17 cellular contexts compared by ENCODE assay signal in genomic region chr2:11612553-11613215, GRCh38. TPM values are rescaled to one million over a fixed set of nuclear protein-coding genes. Genes with fewer than 3 reads are reported as not detected.
DNase-seq lines count a peak whose midpoint lies in the region; ATAC-seq and TF ChIP-seq lines count a peak whose summit lies in the region.
"Had no signal": no experiment of that assay in that cellular context is flagged by ENCODE, and none has a peak within 500 bp of the region (broad histone marks: within the 10 kb centered on the region; RNA-seq: fewer than 3 reads in every experiment).

No MANE protein-coding gene starts in this region.

- H3K36me3 ChIP-seq in ACC112 (ENCODE audit: insufficient read depth, low read length), result no peaks in the 10 kb centered on the region
- no peaks in the 10 kb centered on the region for H3K36me3 ChIP-seq in Panc1 (ENCODE audit: control insufficient read depth, insufficient read depth, low read length)
- H3K36me3 ChIP-seq in osteoblast (ENCODE audit: insufficient read depth, low read length), result no peaks in the 10 kb centered on the region
- H3K36me3 ChIP-seq: BLaER1 treated with 17β-estradiol and CSF1 and Interleukin-3, amounts not matched to agents 10 nM and 100 nM had no signal

- no peak overlapping the region for H3K27ac Mint-ChIP-seq in progenitor cell of endocrine pancreas
- H3K27ac Mint-ChIP-seq in activated naive CD4-positive, alpha-beta T cell treated with anti-CD3 and anti-CD28 coated beads for 36 hours, result no peak overlapping the region
- H3K27ac Mint-ChIP-seq: CD8-positive, alpha-beta memory T cell had no signal

- peak overlapping the region; percentile 50 for H3K4me3 ChIP-seq in ACC112 (ENCODE audit: low read depth, low read length)
- H3K4me3 ChIP-seq in Panc1 (ENCODE audit: low read depth in 2 of 2, low read length in 2 of 2), result no peak overlapping the region
- no peak overlapping the region for H3K4me3 ChIP-seq in osteoblast (ENCODE audit: insufficient read depth, low read length)
- H3K4me3 ChIP-seq: BLaER1 treated with 17β-estradiol and CSF1 and Interleukin-3, amounts not matched to agents 10 nM and 100 nM; K562 had no signal

- H2AFZ ChIP-seq in ACC112 (ENCODE audit: low read length, unreplicated experiment), result peak overlapping the region; percentile 52
- no peak overlapping the region for H2AFZ ChIP-seq in osteoblast (ENCODE audit: low read length)

- H3K4me1 ChIP-seq in ACC112 (ENCODE audit: control insufficient read depth, insufficient read depth, low read length, unreplicated experiment) (peaks cover 6% of the 10 kb centered on the region), Panc1 (ENCODE audit: control insufficient read depth, insufficient read depth, low read length) (no peaks in the 10 kb centered on the region), osteoblast (ENCODE audit: insufficient read depth, low read length) (no peaks in the 10 kb centered on the region)

- TF ChIP-seq CTCF in Panc1 (IDR thresholded peaks at IDR 0.05), result no peak
- TF ChIP-seq CTCF in osteoblast (IDR thresholded peaks at IDR 0.05; ENCODE audit: extremely low read depth, low read depth, low read length), result no peak
- no peak for TF ChIP-seq CTCF in progenitor cell of endocrine pancreas (IDR thresholded peaks at IDR 0.05; ENCODE audit: unreplicated experiment)

- no peaks in the 10 kb centered on the region for H3K79me2 ChIP-seq in ACC112 (ENCODE audit: control insufficient read depth, insufficient read depth, low read length, unreplicated experiment)
- H3K79me2 ChIP-seq in osteoblast (ENCODE audit: insufficient read depth, low read length), result no peaks in the 10 kb centered on the region

- no peak overlapping the region for H3K4me2 ChIP-seq in osteoblast (ENCODE audit: insufficient read depth, low read length)

- CTCF ChIA-PET in Panc1 (lab: Charles Lee), result no interaction called here
- CTCF ChIA-PET in activated naive CD4-positive, alpha-beta T cell treated with anti-CD3 and anti-CD28 coated beads for 36 hours (lab: Charles Lee), result no interaction called here

- ATAC-seq in Panc1, result 0 out of 2 replicates have a peak, but pooled peaks have one; percentile 28
- ATAC-seq: PC-3 had no signal

- H3K4me1 Mint-ChIP-seq in progenitor cell of endocrine pancreas (ENCODE audit: low read depth), result no peaks in the 10 kb centered on the region
- no peaks in the 10 kb centered on the region for H3K4me1 Mint-ChIP-seq in activated naive CD4-positive, alpha-beta T cell treated with anti-CD3 and anti-CD28 coated beads for 36 hours (ENCODE audit: low read depth)
- H3K4me1 Mint-ChIP-seq: CD8-positive, alpha-beta memory T cell had no signal

- no peaks in the 10 kb centered on the region for H3K9me3 ChIP-seq in Panc1 (ENCODE audit: control insufficient read depth, insufficient read depth, low read depth, low read length)
- no peaks in the 10 kb centered on the region for H3K9me3 ChIP-seq in osteoblast (ENCODE audit: low read depth, low read length)
- H3K9me3 ChIP-seq: BLaER1 treated with 17β-estradiol and CSF1 and Interleukin-3, amounts not matched to agents 10 nM and 100 nM had no signal

- peaks cover 25% of the 10 kb centered on the region for H3K36me3 Mint-ChIP-seq in progenitor cell of endocrine pancreas (ENCODE audit: insufficient read depth)
- H3K36me3 Mint-ChIP-seq in activated naive CD4-positive, alpha-beta T cell treated with anti-CD3 and anti-CD28 coated beads for 36 hours (ENCODE audit: low read depth), result no peaks in the 10 kb centered on the region
- H3K36me3 Mint-ChIP-seq: CD8-positive, alpha-beta memory T cell had no signal

- in situ Hi-C loops in Panc1 (cut with HindIII; ENCODE audit: low pct_unique_long_range_greater_than_20kb, low sequenced_read_pairs), result no loop called here

- H3K27me3 ChIP-seq in ACC112 (ENCODE audit: insufficient read depth, low read length) (no peaks in the 10 kb centered on the region), Panc1 (ENCODE audit: control insufficient read depth, insufficient read depth, low read length) (peaks cover 7% of the 10 kb centered on the region; the same call in 1 of the 2 replicates), osteoblast (ENCODE audit: insufficient read depth, low read length) (no peaks in the 10 kb centered on the region)
- H3K27me3 ChIP-seq: BLaER1 treated with 17β-estradiol and CSF1 and Interleukin-3, amounts not matched to agents 10 nM and 100 nM had no signal

- BruUV-seq in Panc1 (replicated peaks; lab: Mats Ljungman, UMichigan), result no TSS peak

- intact Hi-C loops in Panc1 (cut with micrococcal nuclease; ENCODE audit: unreplicated experiment), result no loop called here
- intact Hi-C loops in activated naive CD4-positive, alpha-beta T cell treated with anti-CD3 and anti-CD28 coated beads for 36 hours (cut with micrococcal nuclease), result no loop called here

- H3K4me3 Mint-ChIP-seq in progenitor cell of endocrine pancreas (ENCODE audit: low read depth), result no peak overlapping the region
- H3K4me3 Mint-ChIP-seq in activated naive CD4-positive, alpha-beta T cell treated with anti-CD3 and anti-CD28 coated beads for 36 hours, result no peak overlapping the region
- H3K4me3 Mint-ChIP-seq: CD8-positive, alpha-beta memory T cell had no signal

- no peaks in the 10 kb centered on the region for H4K20me1 ChIP-seq in osteoblast (ENCODE audit: insufficient read depth, low read length)
- H4K20me1 ChIP-seq: BLaER1 treated with 17β-estradiol and CSF1 and Interleukin-3, amounts not matched to agents 10 nM and 100 nM had no signal

- no peaks in the 10 kb centered on the region for H3K27me3 Mint-ChIP-seq in progenitor cell of endocrine pancreas
- no peaks in the 10 kb centered on the region for H3K27me3 Mint-ChIP-seq in activated naive CD4-positive, alpha-beta T cell treated with anti-CD3 and anti-CD28 coated beads for 36 hours (ENCODE audit: low read depth)

- DNase-seq in Panc1 (ENCODE audit: low read depth, low spot score) (no peak), osteoblast (ENCODE audit: insufficient read length, low spot score, missing footprints) (peak; percentile 41), progenitor cell of endocrine pancreas (ENCODE audit: low spot score, unreplicated experiment) (no peak)
- DNase-seq in activated naive CD4-positive, alpha-beta T cell treated with anti-CD3 and anti-CD28 coated beads for 36 hours, result no peak
- DNase-seq in central memory CD4-positive, alpha-beta T cell, result no peak
- DNase-seq: CD8-positive, alpha-beta memory T cell; DMS53; GOT3; NCI-H1417; NCI-H187; NCI-H524 treated with DMSO at 0.1 percent for 48 hours had no signal

- POLR2A ChIA-PET in Panc1 (lab: Charles Lee), result no interaction called here

- H3K27ac ChIP-seq in ACC112 (ENCODE audit: low read depth, low read length) (no peak overlapping the region), Panc1 (ENCODE audit: low read length) (no peak overlapping the region), cingulate gyrus (ENCODE audit: low read depth, low read length) (peak overlapping the region; percentile 58), osteoblast (ENCODE audit: low read depth, low read length) (no peak overlapping the region)

- no peaks in the 10 kb centered on the region for H3K9me3 Mint-ChIP-seq in progenitor cell of endocrine pancreas (ENCODE audit: low read depth)
- no peaks in the 10 kb centered on the region for H3K9me3 Mint-ChIP-seq in activated naive CD4-positive, alpha-beta T cell treated with anti-CD3 and anti-CD28 coated beads for 36 hours
- H3K9me3 Mint-ChIP-seq: CD8-positive, alpha-beta memory T cell had no signal

RNA-seq across cellular contexts. Expression of gene NTSR2, which starts 57.3 kb away (rescaled TPM):
- total RNA-seq in Panc1 (2021; ENCODE audit: unreplicated experiment) (0.15 TPM), osteoblast (not detected in 2 replicates), progenitor cell of endocrine pancreas (not detected in 2 replicates)
- polyA plus RNA-seq in Panc1 (2012; ENCODE audit: insufficient read length), result 0.15 TPM
- total RNA-seq in activated naive CD4-positive, alpha-beta T cell treated with anti-CD3 and anti-CD28 coated beads for 36 hours, result not detected
- total RNA-seq: A673; CD8-positive, alpha-beta memory T cell; K562; PC-3 had no signal
- polyA plus RNA-seq: CD8-positive, alpha-beta memory T cell; K562 had no signal
